ENCODE assay signal across 8 cellular contexts in the genomic region with DNA sequence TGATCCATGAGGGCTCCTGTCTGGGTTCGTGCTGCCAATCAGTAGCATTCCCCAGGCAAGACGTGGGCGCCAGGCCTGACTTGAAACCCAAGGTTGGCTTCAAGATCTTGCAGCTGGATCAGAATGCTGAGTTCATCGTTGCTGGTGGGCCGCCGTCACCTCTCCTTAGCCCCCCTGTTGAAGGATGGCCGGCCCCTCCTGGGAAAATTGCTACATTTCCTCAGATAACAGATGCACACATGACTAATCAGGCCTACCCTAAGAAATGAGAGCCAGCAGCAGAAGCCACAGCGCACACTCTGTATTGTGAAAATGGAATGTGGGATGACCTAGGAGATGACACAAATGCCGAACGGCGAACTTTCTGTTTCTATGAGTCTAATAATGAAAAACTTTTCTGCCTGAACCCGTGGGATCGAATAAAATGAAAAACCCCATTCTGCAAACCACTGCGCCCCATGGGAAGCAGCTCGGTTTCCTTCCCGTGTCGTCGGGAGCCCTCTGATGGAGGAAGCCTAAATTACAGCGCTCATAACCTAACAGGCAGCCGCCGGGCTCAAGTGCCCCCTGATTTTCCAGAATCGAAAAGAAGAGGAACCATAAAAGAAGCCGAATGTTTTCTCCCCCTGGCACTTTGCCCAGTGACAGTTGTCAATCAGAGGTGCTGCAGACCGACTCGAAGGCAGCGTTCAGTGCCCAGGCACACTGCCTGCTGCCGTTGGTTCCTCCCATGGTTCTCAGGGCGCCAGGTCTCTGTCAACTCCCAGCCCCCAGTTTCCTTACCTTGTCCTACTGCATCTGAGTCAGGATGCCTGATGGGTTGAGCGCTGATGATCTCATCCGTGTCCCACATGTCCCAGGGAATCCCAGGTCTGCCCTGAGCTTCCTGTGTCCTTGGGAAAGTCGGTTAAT. TPM values are rescaled to one million over a fixed set of nuclear protein-coding genes. Genes with fewer than 3 reads are reported as not detected.
DNase-seq lines count a peak whose midpoint lies in the region; ATAC-seq and TF ChIP-seq lines count a peak whose summit lies in the region.

No MANE protein-coding gene starts in this region.

- TF ChIP-seq CTCF in Peyer's patch (IDR thresholded peaks at IDR 0.05) (peak; percentile 52 to 84 (median 77)), foreskin keratinocyte (conservative IDR thresholded peaks at IDR 0.05) (peak; percentile 88), ovary (IDR thresholded peaks at IDR 0.05) (peak; percentile 68 to 78 (median 74)), thoracic aorta (IDR thresholded peaks at IDR 0.05) (peak; percentile 78)

- peaks cover 0 to 15% (median 2%) of the 10 kb centered on the region in 4 donors for H3K4me1 ChIP-seq in Peyer's patch
- peaks cover 26% of the 10 kb centered on the region for H3K4me1 ChIP-seq in foreskin keratinocyte
- peaks cover 2% of the 10 kb centered on the region for H3K4me1 ChIP-seq in ovary (ENCODE audit: insufficient read depth)
- H3K4me1 ChIP-seq in thoracic aorta (ENCODE audit: control insufficient read depth in 1 of 2, low read depth in 2 of 2) = peaks cover 9 to 35% of the 10 kb centered on the region in 2 donors

- peak; percentile 40 for ATAC-seq in HG03442 (IDR thresholded peaks at IDR 0.05; ENCODE audit: unreplicated experiment)
- peak; percentile 57 for ATAC-seq in foreskin keratinocyte
- no peak for ATAC-seq in thoracic aorta (ENCODE audit: insufficient number of reproducible peaks, low FRiP score, low read depth)

- DNase-seq in GDM1 (lab: John Stamatoyannopoulos, UW) (peak; percentile 49), Peyer's patch (peak; percentile 61 to 89 (median 75)), foreskin keratinocyte (peak; percentile 54 to 80), ovary (peak; percentile 69 to 81 (median 77)), thoracic aorta (ENCODE audit: low spot score) (peak; percentile 39), NCI-H774 (lab: John Stamatoyannopoulos, UW) (no peak)
- DNase-seq in activated T-helper 1 cell treated with anti-CD3 and anti-CD28 coated beads, Interleukin-12 subunit alpha, Interleukin-12 subunit beta, Interleukin-2, Interleukin-4 antibody, amounts not matched to agents 30 ng/mL and 10 ng/mL and 1 ng/mL, durations not matched to agents 14 hours and 24 hours and 36 hours (ENCODE audit: low spot score) = peak; percentile 47

- H3K27me3 ChIP-seq in Peyer's patch = no peaks in the 10 kb centered on the region
- H3K27me3 ChIP-seq in foreskin keratinocyte = no peaks in the 10 kb centered on the region
- H3K27me3 ChIP-seq in ovary = no peaks in the 10 kb centered on the region
- no peaks in the 10 kb centered on the region for H3K27me3 ChIP-seq in thoracic aorta (replicated peaks; ENCODE audit: insufficient read depth)

- WGBS in ovary, 3 donors = 15 to 22% (median 17%) methylated on average over 30 to 31 of the region's 31 CpGs

- no peaks in the 10 kb centered on the region for H3K9me3 ChIP-seq in Peyer's patch
- H3K9me3 ChIP-seq in ovary = no peaks in the 10 kb centered on the region
- no peaks in the 10 kb centered on the region for H3K9me3 ChIP-seq in thoracic aorta

- no peak overlapping the region for H3K4me3 ChIP-seq in Peyer's patch
- H3K4me3 ChIP-seq in ovary = no peak overlapping the region
- peak overlapping the region; percentile 21 for H3K4me3 ChIP-seq in thoracic aorta

- no peaks in the 10 kb centered on the region for H3K36me3 Mint-ChIP-seq in activated T-helper 1 cell treated with anti-CD3 and anti-CD28 coated beads, Interleukin-12 subunit alpha, Interleukin-12 subunit beta, Interleukin-2, Interleukin-4 antibody, amounts not matched to agents 30 ng/mL and 10 ng/mL and 1 ng/mL, durations not matched to agents 14 hours and 24 hours and 36 hours (ENCODE audit: low read depth)

- TF ChIP-seq EP300 in ovary (IDR thresholded peaks at IDR 0.05) = no peak

- no peaks in the 10 kb centered on the region for H3K36me3 ChIP-seq in Peyer's patch
- no peaks in the 10 kb centered on the region for H3K36me3 ChIP-seq in ovary
- no peaks in the 10 kb centered on the region for H3K36me3 ChIP-seq in thoracic aorta

- H3K9me3 Mint-ChIP-seq in activated T-helper 1 cell treated with anti-CD3 and anti-CD28 coated beads, Interleukin-12 subunit alpha, Interleukin-12 subunit beta, Interleukin-2, Interleukin-4 antibody, amounts not matched to agents 30 ng/mL and 10 ng/mL and 1 ng/mL, durations not matched to agents 14 hours and 24 hours and 36 hours = no peaks in the 10 kb centered on the region

- TF ChIP-seq POLR2A in Peyer's patch (IDR thresholded peaks at IDR 0.05) = no peak
- TF ChIP-seq POLR2A in ovary (IDR thresholded peaks at IDR 0.05) = no peak

- peak overlapping the region in 1 of 4 donors; percentile 3 for H3K27ac ChIP-seq in Peyer's patch
- no peak overlapping the region for H3K27ac ChIP-seq in foreskin keratinocyte
- no peak overlapping the region for H3K27ac ChIP-seq in ovary
- H3K27ac ChIP-seq in thoracic aorta = no peak overlapping the region

- no peak overlapping the region for H3K27ac Mint-ChIP-seq in activated T-helper 1 cell treated with anti-CD3 and anti-CD28 coated beads, Interleukin-12 subunit alpha, Interleukin-12 subunit beta, Interleukin-2, Interleukin-4 antibody, amounts not matched to agents 30 ng/mL and 10 ng/mL and 1 ng/mL, durations not matched to agents 14 hours and 24 hours and 36 hours

- H3K4me1 Mint-ChIP-seq in activated T-helper 1 cell treated with anti-CD3 and anti-CD28 coated beads, Interleukin-12 subunit alpha, Interleukin-12 subunit beta, Interleukin-2, Interleukin-4 antibody, amounts not matched to agents 30 ng/mL and 10 ng/mL and 1 ng/mL, durations not matched to agents 14 hours and 24 hours and 36 hours (ENCODE audit: low read depth) = peaks cover 24% of the 10 kb centered on the region

- intact Hi-C loops in activated T-helper 1 cell treated with anti-CD3 and anti-CD28 coated beads, Interleukin-12 subunit alpha, Interleukin-12 subunit beta, Interleukin-2, Interleukin-4 antibody, amounts not matched to agents 30 ng/mL and 10 ng/mL and 1 ng/mL, durations not matched to agents 14 hours and 24 hours and 36 hours (cut with micrococcal nuclease) = loop anchor here (1.0 kb wide), 4 partner anchors 15 to 278 kb away; no protein-coding TSS in a partner anchor
- intact Hi-C loops in ovary (cut with DNase I) = loop anchor here (5.0 to 10.0 kb wide), 3 partner anchors 54 to 84 kb away; no protein-coding TSS in a partner anchor

- peaks cover 54% of the 10 kb centered on the region for H3K27me3 Mint-ChIP-seq in activated T-helper 1 cell treated with anti-CD3 and anti-CD28 coated beads, Interleukin-12 subunit alpha, Interleukin-12 subunit beta, Interleukin-2, Interleukin-4 antibody, amounts not matched to agents 30 ng/mL and 10 ng/mL and 1 ng/mL, durations not matched to agents 14 hours and 24 hours and 36 hours (ENCODE audit: insufficient read depth)

- H3K4me3 Mint-ChIP-seq in activated T-helper 1 cell treated with anti-CD3 and anti-CD28 coated beads, Interleukin-12 subunit alpha, Interleukin-12 subunit beta, Interleukin-2, Interleukin-4 antibody, amounts not matched to agents 30 ng/mL and 10 ng/mL and 1 ng/mL, durations not matched to agents 14 hours and 24 hours and 36 hours = no peak overlapping the region

RNA-seq across cellular contexts. Expression of a gene that starts 38.2 kb away (rescaled TPM):
- total RNA-seq in Peyer's patch (10 to 100 TPM; 23.1 to 72.9 (median 37.2) TPM), foreskin keratinocyte (5.0 and 8.7 TPM in 2 replicates), ovary (100 to 1,000 TPM in 3 of 7 donors, 10 to 100 TPM in 4; 63.8 to 148 (median 91.3) TPM), thoracic aorta (10 to 100 TPM; 57.8 to 80.6 TPM)
- total RNA-seq in activated T-helper 1 cell treated with anti-CD3 and anti-CD28 coated beads, Interleukin-12 subunit alpha, Interleukin-12 subunit beta, Interleukin-2, Interleukin-4 antibody, amounts not matched to agents 30 ng/mL and 10 ng/mL and 1 ng/mL, durations not matched to agents 14 hours and 24 hours and 36 hours = 15.7 TPM in 2 replicates
- polyA plus RNA-seq in foreskin keratinocyte (1.8 and 2.9 TPM in 2 replicates), ovary (10 to 100 TPM; 47.0 to 70.4 TPM)
